In genomic region chr2:36441816-36442215, GRCh38 we compare ENCODE assay signal across 1 cellular context.
TF ChIP-seq lines count a peak whose summit lies in the region.

No MANE protein-coding gene starts in this region.

TF ChIP-seq in HepG2, 621 proteins besides CTCF, POLR2A, EP300 and RAD21 (continued from another document):
- TF ChIP-seq IRF9 (CRISPR knock-in tag; IDR thresholded peaks at IDR 0.05; ENCODE audit: borderline replicate concordance) (no peak), SP5 (CRISPR knock-in tag; IDR thresholded peaks at IDR 0.05; ENCODE audit: borderline replicate concordance, low read depth) (no peak), RARA (CRISPR knock-in tag; IDR thresholded peaks at IDR 0.05) (no peak), ZNF264 (CRISPR knock-in tag; IDR thresholded peaks at IDR 0.05) (no peak), ZNF709 (CRISPR knock-in tag; IDR thresholded peaks at IDR 0.05) (no peak), ZKSCAN8 (CRISPR knock-in tag; IDR thresholded peaks at IDR 0.05; ENCODE audit: borderline replicate concordance) (no peak), ZNF496 (CRISPR knock-in tag; IDR thresholded peaks at IDR 0.05; ENCODE audit: insufficient replicate concordance) (no peak)
